In genomic region chr1:94199398-94199797, GRCh38 we compare ENCODE assay signal across 28 cellular contexts. TPM values are rescaled to one million over a fixed set of nuclear protein-coding genes. Genes with fewer than 3 reads are reported as not detected.
DNase-seq lines count a peak whose midpoint lies in the region; FAIRE-seq and TF ChIP-seq lines count a peak whose summit lies in the region.
"Had no signal": no experiment of that assay in that cellular context is flagged by ENCODE, and none has a peak within 500 bp of the region (broad histone marks: within the 10 kb centered on the region; RNA-seq: fewer than 3 reads in every experiment).

No MANE protein-coding gene starts in this region.

- H3K9me3 ChIP-seq in PC-9 (ENCODE audit: insufficient read depth, low read depth) (no peaks in the 10 kb centered on the region), endothelial cell of umbilical vein (replicated peaks; ENCODE audit: control insufficient read depth, insufficient read depth, low read length) (no peaks in the 10 kb centered on the region), MM.1S (replicated peaks; ENCODE audit: insufficient read depth, low read length) (no peaks in the 10 kb centered on the region)
- H3K9me3 ChIP-seq in CD8-positive, alpha-beta memory T cell (ENCODE audit: low read length): no peaks in the 10 kb centered on the region
- H3K9me3 ChIP-seq: A549; BLaER1 treated with 17β-estradiol and CSF1 and Interleukin-3, amounts not matched to agents 10 nM and 100 nM; Caco-2; SJCRH30 had no signal

- H3K27ac Mint-ChIP-seq in osteocyte (ENCODE audit: unreplicated experiment): peak overlapping the region; percentile 66
- H3K27ac Mint-ChIP-seq in CD8-positive, alpha-beta memory T cell: no peak overlapping the region
- H3K27ac Mint-ChIP-seq: CD4-positive, alpha-beta T cell; IgD-negative memory B cell had no signal

- no peaks in the 10 kb centered on the region for H3K27me3 Mint-ChIP-seq in osteocyte (ENCODE audit: unreplicated experiment)
- H3K27me3 Mint-ChIP-seq in CD8-positive, alpha-beta memory T cell: peaks cover 3 to 8% of the 10 kb centered on the region in 2 donors

- H3K36me3 ChIP-seq in H7 (replicated peaks; ENCODE audit: control insufficient read depth, insufficient read depth, low read length) (no peaks in the 10 kb centered on the region), PC-9 (ENCODE audit: low read depth) (peaks cover 90% of the 10 kb centered on the region), endothelial cell of umbilical vein (ENCODE audit: control insufficient read depth in 2 of 2, extremely low read depth in 1 of 2, insufficient read depth in 2 of 2, low read length in 2 of 2) (peaks cover 19 to 42% of the 10 kb centered on the region in 2 experiments), MM.1S (replicated peaks; ENCODE audit: insufficient read depth, low read length) (no peaks in the 10 kb centered on the region)
- no peaks in the 10 kb centered on the region for H3K36me3 ChIP-seq in CD8-positive, alpha-beta memory T cell (ENCODE audit: insufficient read depth, low read length)

- H3K4me2 ChIP-seq in PC-9 (no peak overlapping the region), endothelial cell of umbilical vein (ENCODE audit: insufficient read depth, low read length) (no peak overlapping the region), MM.1S (ENCODE audit: low read depth, low read length) (no peak overlapping the region)
- H3K4me2 ChIP-seq: A549; BLaER1 treated with 17β-estradiol and CSF1 and Interleukin-3, amounts not matched to agents 10 nM and 100 nM; KMS-11 had no signal

- H3K36me3 Mint-ChIP-seq in osteocyte (ENCODE audit: unreplicated experiment): peaks cover 74% of the 10 kb centered on the region
- no peaks in the 10 kb centered on the region for H3K36me3 Mint-ChIP-seq in CD8-positive, alpha-beta memory T cell

- CTCF ChIA-PET in PC-9 (lab: Charles Lee): no interaction called here
- CTCF ChIA-PET in endothelial cell of umbilical vein (lab: Charles Lee): interaction anchor here (1.1 to 3.1 kb wide), 8 partner anchors 8 to 159 kb away, joined by 3 to 23 read pairs (median 6); no protein-coding TSS in a partner anchor
- CTCF ChIA-PET in CD8-positive, alpha-beta memory T cell (lab: Charles Lee): no interaction called here

- intact Hi-C loops in PC-9 (cut with micrococcal nuclease; ENCODE audit: unreplicated experiment) (loop anchor here (10.0 kb wide), 1 partner anchor 305 kb away; no protein-coding TSS in a partner anchor), endothelial cell of umbilical vein (cut with micrococcal nuclease) (no loop called here), posterior vena cava (cut with DNase I) (loop anchor here in 1 of 2 donors (1.0 kb wide), 1 partner anchor 8 kb away; no protein-coding TSS in a partner anchor)

- H3K27me3 ChIP-seq in H7 (ENCODE audit: control insufficient read depth, insufficient read depth, low read length) (no peaks in the 10 kb centered on the region), PC-9 (ENCODE audit: insufficient read depth, low read depth) (no peaks in the 10 kb centered on the region), endothelial cell of umbilical vein (ENCODE audit: control insufficient read depth in 2 of 2, insufficient read depth in 2 of 2, low read length in 2 of 2) (no peaks in the 10 kb centered on the region), MM.1S (replicated peaks; ENCODE audit: insufficient read depth, low read length) (no peaks in the 10 kb centered on the region)
- H3K27me3 ChIP-seq in CD8-positive, alpha-beta memory T cell (ENCODE audit: insufficient read depth, low read length, poor library complexity, severe bottlenecking): no peaks in the 10 kb centered on the region
- H3K27me3 ChIP-seq: BLaER1 treated with 17β-estradiol and CSF1 and Interleukin-3, amounts not matched to agents 10 nM and 100 nM; SJCRH30 had no signal

- H3K27ac ChIP-seq in PC-9 (peak overlapping the region; percentile 43), endothelial cell of umbilical vein (ENCODE audit: insufficient read depth, low read depth, low read length) (no peak overlapping the region), MM.1S (ENCODE audit: low read length) (no peak overlapping the region)
- no peak overlapping the region for H3K27ac ChIP-seq in CD8-positive, alpha-beta memory T cell (ENCODE audit: low read depth, low read length)
- H3K27ac ChIP-seq: A549; BLaER1 treated with 17β-estradiol and CSF1 and Interleukin-3, amounts not matched to agents 10 nM and 100 nM; KMS-11; SJCRH30 had no signal

- DNase-seq in H7 (peak; percentile 6), PC-9 (no peak), endothelial cell of umbilical vein (ENCODE audit: low read depth, low spot score) (no peak), osteocyte (ENCODE audit: extremely low spot score, unreplicated experiment) (no peak), posterior vena cava (ENCODE audit: low spot score) (no peak), MM.1S (no peak)
- DNase-seq in CD8-positive, alpha-beta memory T cell: no peak
- DNase-seq: AML-193; Caco-2; CD4-positive, alpha-beta T cell; DMS 273 treated with DMSO at 0.1 percent for 48 hours; DMS79; EL; GF-D8; NCI-H1092 treated with DMSO at 0.1 percent for 48 hours; NCI-H1436; NCI-H187; NCI-H2171 treated with DMSO at 0.1 percent for 48 hours; NCI-H345; NCI-H510A treated with DMSO at 0.1 percent for 48 hours; NCI-H748 treated with DMSO at 0.1 percent for 48 hours; SJCRH30 had no signal

- no peak overlapping the region for H3K4me3 Mint-ChIP-seq in osteocyte (ENCODE audit: unreplicated experiment)
- no peak overlapping the region for H3K4me3 Mint-ChIP-seq in CD8-positive, alpha-beta memory T cell
- H3K4me3 Mint-ChIP-seq: CD4-positive, alpha-beta T cell had no signal

- H3K79me2 ChIP-seq in PC-9 (ENCODE audit: low read depth) (peaks cover 93% of the 10 kb centered on the region), endothelial cell of umbilical vein (ENCODE audit: control insufficient read depth, insufficient read depth, low read length) (peaks cover 91% of the 10 kb centered on the region), MM.1S (ENCODE audit: low read length) (no peaks in the 10 kb centered on the region)

- H3K9me2 ChIP-seq in PC-9 (ENCODE audit: insufficient read depth) (no peaks in the 10 kb centered on the region), MM.1S (replicated peaks; ENCODE audit: insufficient read depth, low read length) (no peaks in the 10 kb centered on the region)

- BruUV-seq in PC-9 (replicated peaks; lab: Mats Ljungman, UMichigan): no TSS peak
- BruUV-seq in endothelial cell of umbilical vein (replicated peaks; lab: Mats Ljungman, UMichigan): no TSS peak

- H3K9me3 Mint-ChIP-seq in osteocyte (ENCODE audit: unreplicated experiment): no peaks in the 10 kb centered on the region
- H3K9me3 Mint-ChIP-seq in CD8-positive, alpha-beta memory T cell: no peaks in the 10 kb centered on the region
- H3K9me3 Mint-ChIP-seq: CD4-positive, alpha-beta T cell; IgD-negative memory B cell had no signal

- H3K4me1 ChIP-seq in PC-9 (replicated peaks; ENCODE audit: insufficient read depth) (peaks cover 10% of the 10 kb centered on the region), endothelial cell of umbilical vein (ENCODE audit: control insufficient read depth, extremely low read depth, insufficient read depth, low read length) (peaks cover 7% of the 10 kb centered on the region), MM.1S (ENCODE audit: low read length) (no peaks in the 10 kb centered on the region)
- no peaks in the 10 kb centered on the region for H3K4me1 ChIP-seq in CD8-positive, alpha-beta memory T cell (ENCODE audit: insufficient read depth, low read length)
- H3K4me1 ChIP-seq: A549; BLaER1 treated with 17β-estradiol and CSF1 and Interleukin-3, amounts not matched to agents 10 nM and 100 nM; Caco-2; SJCRH30 had no signal

- FAIRE-seq in endothelial cell of umbilical vein (lab: Jason Lieb, UNC): no peak
- FAIRE-seq: A549, GM12891, H1 had no signal

- peaks cover 51% of the 10 kb centered on the region for H3K4me1 Mint-ChIP-seq in osteocyte (ENCODE audit: unreplicated experiment)
- no peaks in the 10 kb centered on the region for H3K4me1 Mint-ChIP-seq in CD8-positive, alpha-beta memory T cell
- H3K4me1 Mint-ChIP-seq: IgD-negative memory B cell had no signal

- H3K9me1 ChIP-seq in endothelial cell of umbilical vein (replicated peaks; ENCODE audit: control insufficient read depth, extremely low read depth, insufficient read depth, low read length): no peaks in the 10 kb centered on the region

- H3K4me3 ChIP-seq in H7 (ENCODE audit: insufficient read depth, low read depth, low read length): no peak overlapping the region
- no peak overlapping the region for H3K4me3 ChIP-seq in PC-9
- H3K4me3 ChIP-seq in endothelial cell of umbilical vein (replicated peaks in 1 of 3; ENCODE audit: insufficient read depth in 1 of 3, low read depth in 1 of 3, low read length in 3 of 3): no peak overlapping the region
- no peak overlapping the region for H3K4me3 ChIP-seq in CD8-positive, alpha-beta memory T cell (ENCODE audit: low read length)
- H3K4me3 ChIP-seq in MM.1S (ENCODE audit: low read length): no peak overlapping the region
- H3K4me3 ChIP-seq: A549; BLaER1 treated with 17β-estradiol and CSF1 and Interleukin-3, amounts not matched to agents 10 nM and 100 nM; SJCRH30 had no signal

- no peak for TF ChIP-seq CTCF in PC-9 (conservative IDR thresholded peaks at IDR 0.05)
- TF ChIP-seq CTCF in endothelial cell of umbilical vein (IDR thresholded peaks at IDR 0.05; ENCODE audit: extremely low read depth in 1 of 2, insufficient read depth in 1 of 2, low read depth in 1 of 2, low read length in 2 of 2): no peak
- no peak for TF ChIP-seq CTCF in osteocyte (IDR thresholded peaks at IDR 0.05)
- TF ChIP-seq CTCF in MM.1S (IDR thresholded peaks at IDR 0.05; ENCODE audit: low read length): no peak

- POLR2A ChIA-PET in PC-9 (lab: Charles Lee; ENCODE audit: unreplicated experiment): no interaction called here
- POLR2A ChIA-PET in endothelial cell of umbilical vein (lab: Charles Lee): no interaction called here
- POLR2A ChIA-PET in CD8-positive, alpha-beta memory T cell (lab: Charles Lee): no interaction called here

- H3F3A ChIP-seq in PC-9 (ENCODE audit: insufficient read depth, low read depth) (peaks cover 100% of the 10 kb centered on the region), MM.1S (ENCODE audit: insufficient read depth, low read length) (no peaks in the 10 kb centered on the region)

- TF ChIP-seq POLR2A in endothelial cell of umbilical vein (IDR thresholded peaks at IDR 0.05; ENCODE audit: low read depth, low read length): peak; percentile 27

- H4K20me1 ChIP-seq in PC-9 (ENCODE audit: insufficient read depth): peaks cover 47% of the 10 kb centered on the region
- H4K20me1 ChIP-seq in endothelial cell of umbilical vein (replicated peaks; ENCODE audit: control insufficient read depth, extremely low read depth, insufficient read depth, low read length): peaks cover 6% of the 10 kb centered on the region
- no peaks in the 10 kb centered on the region for H4K20me1 ChIP-seq in MM.1S (ENCODE audit: insufficient read depth, low read length)
- H4K20me1 ChIP-seq: BLaER1 treated with 17β-estradiol and CSF1 and Interleukin-3, amounts not matched to agents 10 nM and 100 nM had no signal

- dilution Hi-C loops in endothelial cell of umbilical vein (cut with MboI; ENCODE audit: extremely low pct_ligation_motif_present, low sequenced_read_pairs): no loop called here

- H3K9ac ChIP-seq in endothelial cell of umbilical vein (replicated peaks; ENCODE audit: extremely low read depth, insufficient read depth, low read length) (no peak overlapping the region), MM.1S (ENCODE audit: low read length) (no peak overlapping the region)
- H3K9ac ChIP-seq: BLaER1 treated with 17β-estradiol and CSF1 and Interleukin-3, amounts not matched to agents 10 nM and 100 nM; KMS-11 had no signal

- H2AFZ ChIP-seq in PC-9 (no peak overlapping the region), endothelial cell of umbilical vein (ENCODE audit: low read depth, low read length) (no peak overlapping the region), MM.1S (ENCODE audit: low read length) (no peak overlapping the region)

RNA-seq across cellular contexts. Expression of gene ARHGAP29, which starts 38.0 kb away (rescaled TPM):
- 5.4 and 5.6 TPM in 2 replicates for total RNA-seq in H7 (2014; rRNA removed; shearing (Covaris generic))
- 123 and 137 TPM in 2 replicates for total RNA-seq in PC-9 (2021)
- 199 and 215 TPM in 2 replicates for total RNA-seq in endothelial cell of umbilical vein
- polyA plus RNA-seq in endothelial cell of umbilical vein: 47.2 and 56.3 TPM in 2 replicates
- polyA plus RNA-seq in endothelial cell of umbilical vein (2011; cell fraction: cytosol; rRNA removed): 59.2 and 63.7 TPM in 2 replicates
- polyA plus RNA-seq in endothelial cell of umbilical vein (2011; cell fraction: nucleus; rRNA removed): 194 and 251 TPM in 2 replicates
- 93.5 and 141 TPM in 2 replicates for polyA plus RNA-seq in endothelial cell of umbilical vein (2012)
- polyA minus RNA-seq in endothelial cell of umbilical vein: 189 and 190 TPM in 2 replicates
- 2.3 TPM for polyA minus RNA-seq in endothelial cell of umbilical vein (2011; cell fraction: cytosol; rRNA and poly(A)+ RNA removed)
- polyA minus RNA-seq in endothelial cell of umbilical vein (2011; cell fraction: nucleus; rRNA and poly(A)+ RNA removed): 458 and 651 TPM in 2 replicates
- total RNA-seq in osteocyte: 180 and 187 TPM in 2 replicates
- total RNA-seq in posterior vena cava: 10 to 100 TPM; 39.3 to 51.3 TPM
- not detected for total RNA-seq in CD8-positive, alpha-beta memory T cell
- not detected for polyA plus RNA-seq in CD8-positive, alpha-beta memory T cell
- total RNA-seq: CD4-positive, alpha-beta T cell had no signal
- polyA plus RNA-seq: IgD-negative memory B cell had no signal
